ENCODE assay signal across 1 cellular context in genomic region chr19:13788991-13789390, GRCh38.
TF ChIP-seq lines count a peak whose summit lies in the region.

No MANE protein-coding gene starts in this region.

TF ChIP-seq in HEK293, 187 proteins besides CTCF, POLR2A, EP300 and RAD21 (continued from another document):
- TF ChIP-seq, protein P1, sequence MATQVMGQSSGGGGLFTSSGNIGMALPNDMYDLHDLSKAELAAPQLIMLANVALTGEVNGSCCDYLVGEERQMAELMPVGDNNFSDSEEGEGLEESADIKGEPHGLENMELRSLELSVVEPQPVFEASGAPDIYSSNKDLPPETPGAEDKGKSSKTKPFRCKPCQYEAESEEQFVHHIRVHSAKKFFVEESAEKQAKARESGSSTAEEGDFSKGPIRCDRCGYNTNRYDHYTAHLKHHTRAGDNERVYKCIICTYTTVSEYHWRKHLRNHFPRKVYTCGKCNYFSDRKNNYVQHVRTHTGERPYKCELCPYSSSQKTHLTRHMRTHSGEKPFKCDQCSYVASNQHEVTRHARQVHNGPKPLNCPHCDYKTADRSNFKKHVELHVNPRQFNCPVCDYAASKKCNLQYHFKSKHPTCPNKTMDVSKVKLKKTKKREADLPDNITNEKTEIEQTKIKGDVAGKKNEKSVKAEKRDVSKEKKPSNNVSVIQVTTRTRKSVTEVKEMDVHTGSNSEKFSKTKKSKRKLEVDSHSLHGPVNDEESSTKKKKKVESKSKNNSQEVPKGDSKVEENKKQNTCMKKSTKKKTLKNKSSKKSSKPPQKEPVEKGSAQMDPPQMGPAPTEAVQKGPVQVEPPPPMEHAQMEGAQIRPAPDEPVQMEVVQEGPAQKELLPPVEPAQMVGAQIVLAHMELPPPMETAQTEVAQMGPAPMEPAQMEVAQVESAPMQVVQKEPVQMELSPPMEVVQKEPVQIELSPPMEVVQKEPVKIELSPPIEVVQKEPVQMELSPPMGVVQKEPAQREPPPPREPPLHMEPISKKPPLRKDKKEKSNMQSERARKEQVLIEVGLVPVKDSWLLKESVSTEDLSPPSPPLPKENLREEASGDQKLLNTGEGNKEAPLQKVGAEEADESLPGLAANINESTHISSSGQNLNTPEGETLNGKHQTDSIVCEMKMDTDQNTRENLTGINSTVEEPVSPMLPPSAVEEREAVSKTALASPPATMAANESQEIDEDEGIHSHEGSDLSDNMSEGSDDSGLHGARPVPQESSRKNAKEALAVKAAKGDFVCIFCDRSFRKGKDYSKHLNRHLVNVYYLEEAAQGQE (tag by site-specific recombination; IDR thresholded peaks at IDR 0.05), result no peak
- no peak for TF ChIP-seq ZBTB7A (tag by site-specific recombination; IDR thresholded peaks at IDR 0.05; ENCODE audit: low read depth)
